ENCODE assay signal across 9 cellular contexts in genomic region chr21:36113647-36114428, GRCh38. TPM values are rescaled to one million over a fixed set of nuclear protein-coding genes. Genes with fewer than 3 reads are reported as not detected.
DNase-seq lines count a peak whose midpoint lies in the region; ATAC-seq and TF ChIP-seq lines count a peak whose summit lies in the region.
"Had no signal": no experiment of that assay in that cellular context is flagged by ENCODE, and none has a peak within 500 bp of the region (broad histone marks: within the 10 kb centered on the region; RNA-seq: fewer than 3 reads in every experiment).

No MANE protein-coding gene starts in this region.

- H3K4me1 ChIP-seq in hepatocyte (ENCODE audit: insufficient read depth): peaks cover 4% of the 10 kb centered on the region
- peaks cover 0 to 5% of the 10 kb centered on the region in 2 donors for H3K4me1 ChIP-seq in thoracic aorta (ENCODE audit: control insufficient read depth in 1 of 2, low read depth in 2 of 2)
- no peaks in the 10 kb centered on the region for H3K4me1 ChIP-seq in ovary (ENCODE audit: insufficient read depth)
- H3K4me1 ChIP-seq: breast epithelium had no signal

- H3K9me3 ChIP-seq in hepatocyte (ENCODE audit: low read depth) (no peaks in the 10 kb centered on the region), thoracic aorta (no peaks in the 10 kb centered on the region), ovary (no peaks in the 10 kb centered on the region)

- peaks cover 19% of the 10 kb centered on the region for H3K4me1 Mint-ChIP-seq in activated CD4-positive, alpha-beta T cell treated with anti-CD3 and anti-CD28 coated beads for 36 hours

- H3K9me2 ChIP-seq in hepatocyte (replicated peaks; ENCODE audit: insufficient read depth): no peaks in the 10 kb centered on the region

- peak overlapping the region; percentile 83 for H3K27ac Mint-ChIP-seq in activated CD4-positive, alpha-beta T cell treated with anti-CD3 and anti-CD28 coated beads for 36 hours

- no peak overlapping the region for H3K4me3 ChIP-seq in hepatocyte
- H3K4me3 ChIP-seq in thoracic aorta: peak overlapping the region; percentile 71
- no peak overlapping the region for H3K4me3 ChIP-seq in ovary

- H3K4me2 ChIP-seq in hepatocyte: peak overlapping the region; percentile 41

- ATAC-seq in activated CD4-positive, alpha-beta T cell treated with anti-CD3 and anti-CD28 coated beads for 36 hours: peak; percentile 30
- no peak for ATAC-seq in thoracic aorta (ENCODE audit: insufficient number of reproducible peaks, low FRiP score, low read depth)

- CTCF ChIA-PET in activated CD4-positive, alpha-beta T cell treated with anti-CD3 and anti-CD28 coated beads for 36 hours (lab: Charles Lee): interaction anchor here (0.6 to 3.9 kb wide), 23 partner anchors 10 to 420 kb away, joined by 3 to 18 read pairs (median 4); partner anchors contain the start of genes CBR1 and SETD4

- no peak for TF ChIP-seq EP300 in ovary (IDR thresholded peaks at IDR 0.05)

- DNase-seq in NCI-H526 (lab: John Stamatoyannopoulos, UW) (peak; percentile 55), NCI-H526 treated with DMSO at 0.1 percent for 48 hours (lab: John Stamatoyannopoulos, UW) (no peak), hepatocyte (ENCODE audit: low spot score) (no peak), thoracic aorta (ENCODE audit: low spot score) (no peak), D341Med (ENCODE audit: low spot score) (no peak), posterior vena cava (ENCODE audit: low spot score) (no peak), ovary (no peak)
- DNase-seq in activated CD4-positive, alpha-beta T cell treated with anti-CD3 and anti-CD28 coated beads for 36 hours: peak; percentile 42

- H3K79me2 ChIP-seq in hepatocyte: no peaks in the 10 kb centered on the region

- no peaks in the 10 kb centered on the region for H3K27me3 Mint-ChIP-seq in activated CD4-positive, alpha-beta T cell treated with anti-CD3 and anti-CD28 coated beads for 36 hours

- no peak overlapping the region for H2AFZ ChIP-seq in hepatocyte

- TF ChIP-seq POLR2A in ovary (IDR thresholded peaks at IDR 0.05): no peak

- H3K9me3 Mint-ChIP-seq in activated CD4-positive, alpha-beta T cell treated with anti-CD3 and anti-CD28 coated beads for 36 hours (ENCODE audit: low read depth): no peaks in the 10 kb centered on the region

- peak overlapping the region; percentile 65 for H3K4me3 Mint-ChIP-seq in activated CD4-positive, alpha-beta T cell treated with anti-CD3 and anti-CD28 coated beads for 36 hours

- no peaks in the 10 kb centered on the region for H3K27me3 ChIP-seq in hepatocyte
- H3K27me3 ChIP-seq in thoracic aorta (replicated peaks; ENCODE audit: insufficient read depth): no peaks in the 10 kb centered on the region
- no peaks in the 10 kb centered on the region for H3K27me3 ChIP-seq in ovary
- H3K27me3 ChIP-seq: breast epithelium had no signal

- WGBS in hepatocyte (ENCODE audit: low lambda C conversion rate, missing lambda C conversion rate): 74% methylated on average over 16 of the region's 17 CpGs
- WGBS in ovary, 3 donors: 58 to 74% (median 68%) methylated on average over 17 of the region's 17 CpGs

- H4K20me1 ChIP-seq in hepatocyte (ENCODE audit: insufficient read depth, poor library complexity, severe bottlenecking): no peaks in the 10 kb centered on the region

- TF ChIP-seq CTCF in hepatocyte (IDR thresholded peaks at IDR 0.05; ENCODE audit: poor library complexity) (no peak), thoracic aorta (IDR thresholded peaks at IDR 0.05) (no peak), ovary (IDR thresholded peaks at IDR 0.05) (no peak)

- H3K36me3 ChIP-seq in hepatocyte (replicated peaks; ENCODE audit: insufficient read depth, low read depth) (no peaks in the 10 kb centered on the region), thoracic aorta (no peaks in the 10 kb centered on the region), ovary (no peaks in the 10 kb centered on the region)
- H3K36me3 ChIP-seq: breast epithelium had no signal

- no peaks in the 10 kb centered on the region for H3K36me3 Mint-ChIP-seq in activated CD4-positive, alpha-beta T cell treated with anti-CD3 and anti-CD28 coated beads for 36 hours (ENCODE audit: low read depth)

- POLR2A ChIA-PET in activated CD4-positive, alpha-beta T cell treated with anti-CD3 and anti-CD28 coated beads for 36 hours (lab: Charles Lee): interaction anchor here (0.7 kb wide), 1 partner anchor 1916 kb away, joined by 4 read pairs; no protein-coding TSS in a partner anchor

- intact Hi-C loops in activated CD4-positive, alpha-beta T cell treated with anti-CD3 and anti-CD28 coated beads for 36 hours (cut with DNase I, micrococcal nuclease): loop anchor here in 1 of 2 experiments (1.0 to 5.0 kb wide), 2 partner anchors 54 to 182 kb away; partner anchors contain the start of gene SETD4
- intact Hi-C loops in posterior vena cava (cut with DNase I): no loop called here
- intact Hi-C loops in ovary (cut with DNase I): loop anchor here in 1 of 4 donors (10.0 kb wide), 1 partner anchor 49 kb away; the partner anchor contains the start of gene SETD4

- H3K27ac ChIP-seq in hepatocyte: no peak overlapping the region
- H3K27ac ChIP-seq in thoracic aorta: no peak overlapping the region
- no peak overlapping the region for H3K27ac ChIP-seq in ovary

RNA-seq across cellular contexts. Expression of gene CBR3, which starts 21.0 kb away (rescaled TPM):
- total RNA-seq in activated CD4-positive, alpha-beta T cell treated with anti-CD3 and anti-CD28 coated beads for 36 hours: 10 to 100 TPM; 12.5 to 16.8 TPM
- total RNA-seq in hepatocyte: 0.12 and 1.7 TPM in 2 replicates
- 0.22 and 0.56 TPM in 2 replicates for polyA plus RNA-seq in hepatocyte
- total RNA-seq in thoracic aorta: 10 to 100 TPM; 19.3 to 27.6 TPM
- 10 to 100 TPM; 12.2 to 12.5 TPM for total RNA-seq in posterior vena cava
- total RNA-seq in ovary: 10 to 100 TPM in 3 of 7 donors, 1 to 10 TPM in 4; 3.5 to 16.9 (median 10.0) TPM
- 10 to 100 TPM; 16.3 to 22.6 TPM for polyA plus RNA-seq in ovary

RNA-seq across cellular contexts. Expression of gene DOP1B, which starts 42.8 kb away (rescaled TPM):
- total RNA-seq in activated CD4-positive, alpha-beta T cell treated with anti-CD3 and anti-CD28 coated beads for 36 hours: 10 to 100 TPM; 15.0 to 19.0 TPM
- total RNA-seq in hepatocyte (9.1 and 17.7 TPM in 2 replicates), thoracic aorta (10 to 100 TPM; 14.6 to 20.6 TPM), posterior vena cava (10 to 100 TPM; 12.4 to 17.2 TPM), ovary (10 to 100 TPM in 3 of 7 donors, 1 to 10 TPM in 4; 4.5 to 12.5 (median 9.6) TPM)
- polyA plus RNA-seq in hepatocyte (6.6 and 7.1 TPM in 2 replicates), ovary (1 to 10 TPM; 2.3 to 4.1 TPM)

RNA-seq across cellular contexts. Expression of gene CBR1, which starts 44.0 kb away (rescaled TPM):
- total RNA-seq in activated CD4-positive, alpha-beta T cell treated with anti-CD3 and anti-CD28 coated beads for 36 hours: 10 to 100 TPM; 48.6 to 54.1 TPM
- total RNA-seq in hepatocyte (130 and 152 TPM in 2 replicates), thoracic aorta (100 to 1,000 TPM; 174 to 186 TPM), posterior vena cava (10 to 100 TPM; 39.1 to 44.4 TPM), ovary (10 to 100 TPM; 29.7 to 80.6 (median 42.0) TPM)
- polyA plus RNA-seq in hepatocyte (89.0 and 113 TPM in 2 replicates), ovary (10 to 100 TPM; 44.0 to 49.3 TPM)

RNA-seq across cellular contexts. Expression of gene SETD4, which starts 53.5 kb away (rescaled TPM):
- 10 to 100 TPM; 11.0 to 17.6 TPM for total RNA-seq in activated CD4-positive, alpha-beta T cell treated with anti-CD3 and anti-CD28 coated beads for 36 hours
- total RNA-seq in hepatocyte (16.6 and 20.5 TPM in 2 replicates), thoracic aorta (10 to 100 TPM; 14.1 to 18.3 TPM), posterior vena cava (10 to 100 TPM; 11.9 to 12.9 TPM), ovary (10 to 100 TPM; 12.2 to 22.9 (median 15.6) TPM)
- polyA plus RNA-seq in hepatocyte (13.7 and 17.8 TPM in 2 replicates), ovary (10 to 100 TPM; 11.6 to 18.6 TPM)

Comparison
In these comparisons a context has a peak if more than half of its experiments do, and no peak if none do; other contexts are left out.
1. DNase-seq: peak in NCI-H526 (2 of 2) and activated CD4-positive, alpha-beta T cell treated with anti-CD3 and anti-CD28 coated beads for 36 hours (single experiment); none in NCI-H526 treated with DMSO at 0.1 percent for 48 hours (single experiment), hepatocyte (single experiment), thoracic aorta (single experiment), D341Med (single experiment), posterior vena cava (single experiment) and ovary (0 of 5).